7 cellular contexts compared by ENCODE assay signal in the genomic region with DNA sequence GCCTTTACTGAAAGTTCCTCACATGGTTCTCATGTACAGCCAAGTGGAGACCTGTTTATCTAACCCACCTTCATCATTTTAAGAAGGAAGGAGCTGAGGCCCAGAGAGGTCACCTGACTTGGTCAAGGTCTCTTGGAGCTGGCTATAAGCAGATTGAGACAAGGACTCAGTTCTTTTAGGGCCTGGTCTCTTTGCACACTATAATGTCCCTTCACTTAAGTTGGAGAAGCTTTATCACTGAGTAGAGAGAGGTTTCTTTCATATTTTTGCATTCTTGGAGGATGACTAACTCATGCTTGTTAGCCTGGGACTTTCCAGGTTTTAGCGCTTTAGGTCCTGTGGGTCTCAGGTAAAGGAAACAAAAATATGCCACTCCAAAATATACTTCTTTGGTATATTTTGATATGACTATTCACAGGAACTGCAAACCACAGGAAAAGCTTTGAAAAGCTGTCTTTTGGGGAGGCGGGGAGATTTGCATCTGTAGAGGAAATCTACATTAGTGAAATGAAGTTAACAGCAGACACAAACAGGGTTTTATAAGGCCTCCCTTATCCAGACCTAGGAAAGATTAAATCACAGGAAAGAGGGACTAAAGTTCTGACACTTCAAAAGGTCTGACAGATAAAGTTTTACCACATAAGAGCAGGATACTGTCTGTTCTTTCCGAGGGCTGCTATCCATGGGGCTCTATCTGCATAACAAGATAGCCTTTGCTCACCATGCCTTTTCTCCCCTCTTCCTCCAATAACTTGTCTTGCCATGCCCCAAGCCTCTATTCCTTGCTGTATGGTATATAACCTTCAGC.
DNase-seq lines count a peak whose midpoint lies in the region; ATAC-seq, FAIRE-seq and TF ChIP-seq lines count a peak whose summit lies in the region.

No MANE protein-coding gene starts in this region.

- peak overlapping the region; percentile 97 for H3K27ac Mint-ChIP-seq in activated T-cell treated with anti-CD3 and anti-CD28 coated beads, Interleukin-2, amount 50 U/mL, for 24 hours
- H3K27ac Mint-ChIP-seq in naive B cell: peak overlapping the region; percentile 89 to 98 (median 97)

- no peak for FAIRE-seq in GM12891 (lab: Jason Lieb, UNC)

- no peak for TF ChIP-seq POLR2A in GM12891 (IDR thresholded peaks at IDR 0.05; ENCODE audit: low read depth, low read length)

- H3K4me1 Mint-ChIP-seq in activated T-cell treated with anti-CD3 and anti-CD28 coated beads, Interleukin-2, amount 50 U/mL, for 24 hours (ENCODE audit: low read depth): peaks cover 70% of the 10 kb centered on the region
- peaks cover 60 to 67% (median 64%) of the 10 kb centered on the region in 3 donors for H3K4me1 Mint-ChIP-seq in naive B cell

- no peaks in the 10 kb centered on the region for H3K27me3 Mint-ChIP-seq in activated T-cell treated with anti-CD3 and anti-CD28 coated beads, Interleukin-2, amount 50 U/mL, for 24 hours
- no peaks in the 10 kb centered on the region for H3K27me3 Mint-ChIP-seq in naive B cell

- H3K4me3 Mint-ChIP-seq in activated T-cell treated with anti-CD3 and anti-CD28 coated beads, Interleukin-2, amount 50 U/mL, for 24 hours: peak overlapping the region; percentile 65
- H3K4me3 Mint-ChIP-seq in naive B cell: peak overlapping the region; percentile 15 to 81 (median 70)

- H3K36me3 Mint-ChIP-seq in activated T-cell treated with anti-CD3 and anti-CD28 coated beads, Interleukin-2, amount 50 U/mL, for 24 hours (ENCODE audit: low read depth): peaks cover under 1% of the 10 kb centered on the region
- no peaks in the 10 kb centered on the region for H3K36me3 Mint-ChIP-seq in naive B cell

- H3K9me3 Mint-ChIP-seq in activated T-cell treated with anti-CD3 and anti-CD28 coated beads, Interleukin-2, amount 50 U/mL, for 24 hours: peaks cover 4% of the 10 kb centered on the region
- peaks cover 0 to 13% (median 4%) of the 10 kb centered on the region in 7 donors for H3K9me3 Mint-ChIP-seq in naive B cell

- DNase-seq in activated T-cell treated with anti-CD3 and anti-CD28 coated beads, Interleukin-2, amount 50 U/mL, for 24 hours: peak; percentile 56
- peak; percentile 23 for DNase-seq in naive B cell
- DNase-seq in GM12891 (ENCODE audit: insufficient read length, low spot score): no peak
- no peak for DNase-seq in NCI-H2081 (lab: John Stamatoyannopoulos, UW)
- no peak for DNase-seq in cortex of kidney (lab: John Stamatoyannopoulos, UW)

- ATAC-seq in GM19452 (IDR thresholded peaks at IDR 0.05; ENCODE audit: unreplicated experiment) (peak; percentile 53), HG03521 (IDR thresholded peaks at IDR 0.05; ENCODE audit: unreplicated experiment) (peak; percentile 33), naive B cell (ENCODE audit: low read depth in 2 of 2) (peak; percentile 70 to 77)

TF ChIP-seq in GM12891, 5 proteins besides CTCF, POLR2A, EP300 and RAD21:
- TF ChIP-seq TAF1 (IDR thresholded peaks at IDR 0.05; ENCODE audit: low read depth, low read length) (no peak), SPI1 (IDR thresholded peaks at IDR 0.05; ENCODE audit: low read depth, low read length) (no peak), PAX5 (IDR thresholded peaks at IDR 0.05; ENCODE audit: insufficient read depth, low read length, severe bottlenecking) (no peak), POLR2AphosphoS5 (IDR thresholded peaks at IDR 0.05; ENCODE audit: low read depth, low read length) (no peak), POU2F2 (IDR thresholded peaks at IDR 0.05; ENCODE audit: low read depth, low read length) (no peak)

Comparison
In these comparisons a context has a peak if more than half of its experiments do, and no peak if none do; other contexts are left out.
1. DNase-seq: peak in activated T-cell treated with anti-CD3 and anti-CD28 coated beads, Interleukin-2, amount 50 U/mL, for 24 hours (single experiment) and naive B cell (single experiment); none in GM12891 (single experiment), NCI-H2081 (0 of 2) and cortex of kidney (single experiment).
2. Peak in every context shown above with its lines, with median percentiles within 50 percentile points of each other: ATAC-seq.